Comparison of ENCODE assay signal across 8 cellular contexts in genomic region chr4:4935974-4936373, GRCh38.
"Had no signal": no experiment of that assay in that cellular context is flagged by ENCODE, and none has a peak within 500 bp of the region (broad histone marks: within the 10 kb centered on the region; RNA-seq: fewer than 3 reads in every experiment).

No MANE protein-coding gene starts in this region.

- H3K4me2 ChIP-seq: GM23338 had no signal

- H3K4me3 Mint-ChIP-seq: GM23338, H9, IgD-negative memory B cell had no signal

- H3K27ac Mint-ChIP-seq: GM23338, H9 had no signal

- ATAC-seq: GM23338, HCT116 had no signal

- DNase-seq: H9, KG1 had no signal

- H2AFZ ChIP-seq: GM23338 had no signal

- FAIRE-seq: H1, H54, HTR-8/SVneo had no signal

- H3K4me3 ChIP-seq: GM23338 had no signal

- H3K9me3 Mint-ChIP-seq: GM23338, H9, IgD-negative memory B cell had no signal

- H3K4me1 Mint-ChIP-seq: GM23338, H9 had no signal
